1 cellular context compared by ENCODE assay signal in the genomic region with DNA sequence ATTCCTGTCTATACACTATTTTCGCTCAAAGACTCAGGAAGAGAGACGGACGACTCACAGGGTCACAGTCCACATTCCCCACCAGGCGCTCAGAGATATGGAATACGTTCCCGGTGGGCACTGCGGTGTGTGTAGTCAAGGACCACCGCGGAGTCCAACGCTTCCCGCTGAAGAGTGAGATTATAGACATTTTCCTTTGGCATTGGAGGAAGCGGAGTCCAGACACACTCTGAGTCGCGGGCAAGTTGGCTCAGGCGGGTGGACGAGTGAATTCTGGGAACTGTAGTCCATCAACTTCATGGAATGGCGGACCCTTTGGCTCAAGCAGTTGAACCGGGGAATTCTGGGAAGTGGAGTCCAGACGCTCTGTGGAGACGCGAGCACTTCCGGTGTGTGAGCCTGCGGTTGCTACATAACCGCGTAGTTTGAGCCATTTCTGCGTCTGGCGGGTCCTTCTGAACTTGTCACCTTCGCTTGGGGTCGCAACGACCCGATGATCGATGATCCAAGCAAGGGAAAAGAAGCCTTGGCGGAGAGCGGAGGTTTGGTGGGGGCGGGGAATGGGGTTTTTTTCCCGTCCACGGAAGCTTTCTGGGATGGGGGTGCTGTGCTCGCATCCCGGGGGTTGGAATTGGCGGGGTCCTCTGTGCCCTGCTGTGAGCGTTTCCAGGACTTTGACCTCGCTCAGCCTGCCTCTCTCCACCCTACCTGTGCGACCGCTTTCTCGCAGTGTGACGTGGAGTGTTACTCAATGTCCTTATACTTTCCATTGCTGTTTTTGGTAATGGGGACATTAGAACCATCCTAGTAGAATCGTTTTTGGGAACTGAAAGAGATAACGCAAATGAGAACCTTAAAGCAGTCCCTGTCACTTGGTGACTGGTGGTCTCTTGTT.
TF ChIP-seq lines count a peak whose summit lies in the region.

A gene (plus strand): TSS at position 392 of the 895 bp plus-strand sequence. CDS start 4,122 bp downstream, outside the sequence.

TF ChIP-seq in K562, 482 proteins besides CTCF, POLR2A, EP300 and RAD21 (continued from another document and continues in another):
- TF ChIP-seq, protein P1, sequence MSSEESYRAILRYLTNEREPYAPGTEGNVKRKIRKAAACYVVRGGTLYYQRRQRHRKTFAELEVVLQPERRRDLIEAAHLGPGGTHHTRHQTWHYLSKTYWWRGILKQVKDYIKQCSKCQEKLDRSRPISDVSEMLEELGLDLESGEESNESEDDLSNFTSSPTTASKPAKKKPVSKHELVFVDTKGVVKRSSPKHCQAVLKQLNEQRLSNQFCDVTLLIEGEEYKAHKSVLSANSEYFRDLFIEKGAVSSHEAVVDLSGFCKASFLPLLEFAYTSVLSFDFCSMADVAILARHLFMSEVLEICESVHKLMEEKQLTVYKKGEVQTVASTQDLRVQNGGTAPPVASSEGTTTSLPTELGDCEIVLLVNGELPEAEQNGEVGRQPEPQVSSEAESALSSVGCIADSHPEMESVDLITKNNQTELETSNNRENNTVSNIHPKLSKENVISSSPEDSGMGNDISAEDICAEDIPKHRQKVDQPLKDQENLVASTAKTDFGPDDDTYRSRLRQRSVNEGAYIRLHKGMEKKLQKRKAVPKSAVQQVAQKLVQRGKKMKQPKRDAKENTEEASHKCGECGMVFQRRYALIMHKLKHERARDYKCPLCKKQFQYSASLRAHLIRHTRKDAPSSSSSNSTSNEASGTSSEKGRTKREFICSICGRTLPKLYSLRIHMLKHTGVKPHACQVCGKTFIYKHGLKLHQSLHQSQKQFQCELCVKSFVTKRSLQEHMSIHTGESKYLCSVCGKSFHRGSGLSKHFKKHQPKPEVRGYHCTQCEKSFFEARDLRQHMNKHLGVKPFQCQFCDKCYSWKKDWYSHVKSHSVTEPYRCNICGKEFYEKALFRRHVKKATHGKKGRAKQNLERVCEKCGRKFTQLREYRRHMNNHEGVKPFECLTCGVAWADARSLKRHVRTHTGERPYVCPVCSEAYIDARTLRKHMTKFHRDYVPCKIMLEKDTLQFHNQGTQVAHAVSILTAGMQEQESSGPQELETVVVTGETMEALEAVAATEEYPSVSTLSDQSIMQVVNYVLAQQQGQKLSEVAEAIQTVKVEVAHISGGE (CRISPR knock-in tag; IDR thresholded peaks at IDR 0.05) = peak in 1 of 3 experiments; percentile 89; a peak in 2 of 6 replicates
- TF ChIP-seq NCOA6 (IDR thresholded peaks at IDR 0.05) = no peak
- TF ChIP-seq, protein P2, sequence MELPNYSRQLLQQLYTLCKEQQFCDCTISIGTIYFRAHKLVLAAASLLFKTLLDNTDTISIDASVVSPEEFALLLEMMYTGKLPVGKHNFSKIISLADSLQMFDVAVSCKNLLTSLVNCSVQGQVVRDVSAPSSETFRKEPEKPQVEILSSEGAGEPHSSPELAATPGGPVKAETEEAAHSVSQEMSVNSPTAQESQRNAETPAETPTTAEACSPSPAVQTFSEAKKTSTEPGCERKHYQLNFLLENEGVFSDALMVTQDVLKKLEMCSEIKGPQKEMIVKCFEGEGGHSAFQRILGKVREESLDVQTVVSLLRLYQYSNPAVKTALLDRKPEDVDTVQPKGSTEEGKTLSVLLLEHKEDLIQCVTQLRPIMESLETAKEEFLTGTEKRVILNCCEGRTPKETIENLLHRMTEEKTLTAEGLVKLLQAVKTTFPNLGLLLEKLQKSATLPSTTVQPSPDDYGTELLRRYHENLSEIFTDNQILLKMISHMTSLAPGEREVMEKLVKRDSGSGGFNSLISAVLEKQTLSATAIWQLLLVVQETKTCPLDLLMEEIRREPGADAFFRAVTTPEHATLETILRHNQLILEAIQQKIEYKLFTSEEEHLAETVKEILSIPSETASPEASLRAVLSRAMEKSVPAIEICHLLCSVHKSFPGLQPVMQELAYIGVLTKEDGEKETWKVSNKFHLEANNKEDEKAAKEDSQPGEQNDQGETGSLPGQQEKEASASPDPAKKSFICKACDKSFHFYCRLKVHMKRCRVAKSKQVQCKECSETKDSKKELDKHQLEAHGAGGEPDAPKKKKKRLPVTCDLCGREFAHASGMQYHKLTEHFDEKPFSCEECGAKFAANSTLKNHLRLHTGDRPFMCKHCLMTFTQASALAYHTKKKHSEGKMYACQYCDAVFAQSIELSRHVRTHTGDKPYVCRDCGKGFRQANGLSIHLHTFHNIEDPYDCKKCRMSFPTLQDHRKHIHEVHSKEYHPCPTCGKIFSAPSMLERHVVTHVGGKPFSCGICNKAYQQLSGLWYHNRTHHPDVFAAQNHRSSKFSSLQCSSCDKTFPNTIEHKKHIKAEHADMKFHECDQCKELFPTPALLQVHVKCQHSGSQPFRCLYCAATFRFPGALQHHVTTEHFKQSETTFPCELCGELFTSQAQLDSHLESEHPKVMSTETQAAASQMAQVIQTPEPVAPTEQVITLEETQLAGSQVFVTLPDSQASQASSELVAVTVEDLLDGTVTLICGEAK (IDR thresholded peaks at IDR 0.05) = peak; percentile 91
- TF ChIP-seq, protein P2 (CRISPR knock-in tag; IDR thresholded peaks at IDR 0.05) = no peak
- TF ChIP-seq SMARCB1 (IDR thresholded peaks at IDR 0.05; ENCODE audit: insufficient read length, low read depth) = no peak
- TF ChIP-seq ZFP30 (CRISPR knock-in tag; IDR thresholded peaks at IDR 0.05; ENCODE audit: borderline replicate concordance) = no peak
- TF ChIP-seq, protein P3, sequence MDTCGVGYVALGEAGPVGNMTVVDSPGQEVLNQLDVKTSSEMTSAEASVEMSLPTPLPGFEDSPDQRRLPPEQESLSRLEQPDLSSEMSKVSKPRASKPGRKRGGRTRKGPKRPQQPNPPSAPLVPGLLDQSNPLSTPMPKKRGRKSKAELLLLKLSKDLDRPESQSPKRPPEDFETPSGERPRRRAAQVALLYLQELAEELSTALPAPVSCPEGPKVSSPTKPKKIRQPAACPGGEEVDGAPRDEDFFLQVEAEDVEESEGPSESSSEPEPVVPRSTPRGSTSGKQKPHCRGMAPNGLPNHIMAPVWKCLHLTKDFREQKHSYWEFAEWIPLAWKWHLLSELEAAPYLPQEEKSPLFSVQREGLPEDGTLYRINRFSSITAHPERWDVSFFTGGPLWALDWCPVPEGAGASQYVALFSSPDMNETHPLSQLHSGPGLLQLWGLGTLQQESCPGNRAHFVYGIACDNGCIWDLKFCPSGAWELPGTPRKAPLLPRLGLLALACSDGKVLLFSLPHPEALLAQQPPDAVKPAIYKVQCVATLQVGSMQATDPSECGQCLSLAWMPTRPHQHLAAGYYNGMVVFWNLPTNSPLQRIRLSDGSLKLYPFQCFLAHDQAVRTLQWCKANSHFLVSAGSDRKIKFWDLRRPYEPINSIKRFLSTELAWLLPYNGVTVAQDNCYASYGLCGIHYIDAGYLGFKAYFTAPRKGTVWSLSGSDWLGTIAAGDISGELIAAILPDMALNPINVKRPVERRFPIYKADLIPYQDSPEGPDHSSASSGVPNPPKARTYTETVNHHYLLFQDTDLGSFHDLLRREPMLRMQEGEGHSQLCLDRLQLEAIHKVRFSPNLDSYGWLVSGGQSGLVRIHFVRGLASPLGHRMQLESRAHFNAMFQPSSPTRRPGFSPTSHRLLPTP (IDR thresholded peaks at IDR 0.05; ENCODE audit: borderline replicate concordance, extremely low read depth, insufficient read length) = no peak
- TF ChIP-seq NFATC3 (IDR thresholded peaks at IDR 0.05) = no peak
- TF ChIP-seq, protein P4, sequence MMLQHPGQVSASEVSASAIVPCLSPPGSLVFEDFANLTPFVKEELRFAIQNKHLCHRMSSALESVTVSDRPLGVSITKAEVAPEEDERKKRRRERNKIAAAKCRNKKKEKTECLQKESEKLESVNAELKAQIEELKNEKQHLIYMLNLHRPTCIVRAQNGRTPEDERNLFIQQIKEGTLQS (IDR thresholded peaks at IDR 0.05) = no peak
- TF ChIP-seq, protein P4 (CRISPR knock-in tag; conservative IDR thresholded peaks at IDR 0.05) = no peak
- no peak for TF ChIP-seq ZNF717 (CRISPR knock-in tag; IDR thresholded peaks at IDR 0.05)
- TF ChIP-seq CBX5 (IDR thresholded peaks at IDR 0.05; ENCODE audit: borderline replicate concordance, low read depth) = no peak
- TF ChIP-seq, protein P5, sequence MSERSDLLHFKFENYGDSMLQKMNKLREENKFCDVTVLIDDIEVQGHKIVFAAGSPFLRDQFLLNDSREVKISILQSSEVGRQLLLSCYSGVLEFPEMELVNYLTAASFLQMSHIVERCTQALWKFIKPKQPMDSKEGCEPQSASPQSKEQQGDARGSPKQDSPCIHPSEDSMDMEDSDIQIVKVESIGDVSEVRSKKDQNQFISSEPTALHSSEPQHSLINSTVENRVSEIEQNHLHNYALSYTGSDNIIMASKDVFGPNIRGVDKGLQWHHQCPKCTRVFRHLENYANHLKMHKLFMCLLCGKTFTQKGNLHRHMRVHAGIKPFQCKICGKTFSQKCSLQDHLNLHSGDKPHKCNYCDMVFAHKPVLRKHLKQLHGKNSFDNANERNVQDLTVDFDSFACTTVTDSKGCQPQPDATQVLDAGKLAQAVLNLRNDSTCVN (CRISPR knock-in tag; IDR thresholded peaks at IDR 0.05) = no peak
- no peak for TF ChIP-seq RBM22 (IDR thresholded peaks at IDR 0.05; ENCODE audit: low read depth, low read length, poor library complexity, severe bottlenecking)
- TF ChIP-seq HCFC1 (IDR thresholded peaks at IDR 0.05; ENCODE audit: low read depth, low read length) = peak; percentile 97
- TF ChIP-seq ZNF384 (IDR thresholded peaks at IDR 0.05; ENCODE audit: low read depth, low read length) = no peak
- no peak for TF ChIP-seq PCBP1 (IDR thresholded peaks at IDR 0.05; ENCODE audit: low read depth, low read length, poor library complexity, severe bottlenecking)
- TF ChIP-seq TBP (optimal IDR thresholded peaks at IDR 0.05; ENCODE audit: low read depth, low read length) = peak; percentile 54
- TF ChIP-seq, protein P6, sequence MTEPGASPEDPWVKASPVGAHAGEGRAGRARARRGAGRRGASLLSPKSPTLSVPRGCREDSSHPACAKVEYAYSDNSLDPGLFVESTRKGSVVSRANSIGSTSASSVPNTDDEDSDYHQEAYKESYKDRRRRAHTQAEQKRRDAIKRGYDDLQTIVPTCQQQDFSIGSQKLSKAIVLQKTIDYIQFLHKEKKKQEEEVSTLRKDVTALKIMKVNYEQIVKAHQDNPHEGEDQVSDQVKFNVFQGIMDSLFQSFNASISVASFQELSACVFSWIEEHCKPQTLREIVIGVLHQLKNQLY (CRISPR knock-in tag; conservative IDR thresholded peaks at IDR 0.05) = no peak
- no peak for TF ChIP-seq SMAD1 (IDR thresholded peaks at IDR 0.05; ENCODE audit: low read depth, low read length, partially characterized antibody)
- TF ChIP-seq, protein P7, sequence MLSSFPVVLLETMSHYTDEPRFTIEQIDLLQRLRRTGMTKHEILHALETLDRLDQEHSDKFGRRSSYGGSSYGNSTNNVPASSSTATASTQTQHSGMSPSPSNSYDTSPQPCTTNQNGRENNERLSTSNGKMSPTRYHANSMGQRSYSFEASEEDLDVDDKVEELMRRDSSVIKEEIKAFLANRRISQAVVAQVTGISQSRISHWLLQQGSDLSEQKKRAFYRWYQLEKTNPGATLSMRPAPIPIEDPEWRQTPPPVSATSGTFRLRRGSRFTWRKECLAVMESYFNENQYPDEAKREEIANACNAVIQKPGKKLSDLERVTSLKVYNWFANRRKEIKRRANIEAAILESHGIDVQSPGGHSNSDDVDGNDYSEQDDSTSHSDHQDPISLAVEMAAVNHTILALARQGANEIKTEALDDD (IDR thresholded peaks at IDR 0.05) = no peak
- TF ChIP-seq ZNF668 (CRISPR knock-in tag; IDR thresholded peaks at IDR 0.05) = no peak
- TF ChIP-seq, protein P8, sequence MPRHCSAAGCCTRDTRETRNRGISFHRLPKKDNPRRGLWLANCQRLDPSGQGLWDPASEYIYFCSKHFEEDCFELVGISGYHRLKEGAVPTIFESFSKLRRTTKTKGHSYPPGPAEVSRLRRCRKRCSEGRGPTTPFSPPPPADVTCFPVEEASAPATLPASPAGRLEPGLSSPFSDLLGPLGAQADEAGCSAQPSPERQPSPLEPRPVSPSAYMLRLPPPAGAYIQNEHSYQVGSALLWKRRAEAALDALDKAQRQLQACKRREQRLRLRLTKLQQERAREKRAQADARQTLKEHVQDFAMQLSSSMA (CRISPR knock-in tag; IDR thresholded peaks at IDR 0.05) = no peak
- TF ChIP-seq RBM14 (IDR thresholded peaks at IDR 0.05; ENCODE audit: borderline replicate concordance, insufficient read depth, low read depth, low read length) = no peak
- TF ChIP-seq, protein P9, sequence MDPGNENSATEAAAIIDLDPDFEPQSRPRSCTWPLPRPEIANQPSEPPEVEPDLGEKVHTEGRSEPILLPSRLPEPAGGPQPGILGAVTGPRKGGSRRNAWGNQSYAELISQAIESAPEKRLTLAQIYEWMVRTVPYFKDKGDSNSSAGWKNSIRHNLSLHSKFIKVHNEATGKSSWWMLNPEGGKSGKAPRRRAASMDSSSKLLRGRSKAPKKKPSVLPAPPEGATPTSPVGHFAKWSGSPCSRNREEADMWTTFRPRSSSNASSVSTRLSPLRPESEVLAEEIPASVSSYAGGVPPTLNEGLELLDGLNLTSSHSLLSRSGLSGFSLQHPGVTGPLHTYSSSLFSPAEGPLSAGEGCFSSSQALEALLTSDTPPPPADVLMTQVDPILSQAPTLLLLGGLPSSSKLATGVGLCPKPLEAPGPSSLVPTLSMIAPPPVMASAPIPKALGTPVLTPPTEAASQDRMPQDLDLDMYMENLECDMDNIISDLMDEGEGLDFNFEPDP (CRISPR knock-in tag; IDR thresholded peaks at IDR 0.05) = no peak
- TF ChIP-seq HMGN3 (IDR thresholded peaks at IDR 0.05; ENCODE audit: borderline replicate concordance, extremely low read depth, insufficient read length, low read depth, low read length) = no peak
- TF ChIP-seq CCAR2 (IDR thresholded peaks at IDR 0.05; ENCODE audit: low read depth, low read length) = no peak
- TF ChIP-seq KHSRP (IDR thresholded peaks at IDR 0.05) = no peak
